11 cellular contexts compared by ENCODE assay signal in genomic region chr10:31618541-31619291, GRCh38.
DNase-seq lines count a peak whose midpoint lies in the region; ATAC-seq and TF ChIP-seq lines count a peak whose summit lies in the region.
"Had no signal": no experiment of that assay in that cellular context is flagged by ENCODE, and none has a peak within 500 bp of the region (broad histone marks: within the 10 kb centered on the region; RNA-seq: fewer than 3 reads in every experiment).

No MANE protein-coding gene starts in this region.

- H2BK5ac ChIP-seq in mesenchymal stem cell (ENCODE audit: low read depth, low read length, poor library complexity, severe bottlenecking) = no peak overlapping the region

- WGBS in mesenchymal stem cell = 63% methylated on average over 17 of the region's 17 CpGs

- H2BK15ac ChIP-seq in mesenchymal stem cell (ENCODE audit: low read depth, poor library complexity, severe bottlenecking) = no peak overlapping the region

- H3K4ac ChIP-seq in mesenchymal stem cell (ENCODE audit: low read depth in 1 of 2, low read length in 2 of 2) = no peak overlapping the region

- H2BK12ac ChIP-seq in mesenchymal stem cell (ENCODE audit: low read length in 2 of 2) = peak overlapping the region; percentile 72 to 75

- H3K18ac ChIP-seq in mesenchymal stem cell (ENCODE audit: low read depth in 1 of 2, low read length in 2 of 2) = no peak overlapping the region

- H3K36me3 ChIP-seq in mesenchymal stem cell (ENCODE audit: control insufficient read depth in 1 of 2, insufficient read depth in 2 of 2, low read depth in 1 of 2, low read length in 2 of 2) (peaks cover 0 to 4% of the 10 kb centered on the region in 2 experiments), tibial artery (no peaks in the 10 kb centered on the region)

- H3K79me1 ChIP-seq in mesenchymal stem cell (replicated peaks; ENCODE audit: low read length, poor library complexity, severe bottlenecking) = no peaks in the 10 kb centered on the region

- H4K91ac ChIP-seq in mesenchymal stem cell (ENCODE audit: low read length) = no peak overlapping the region

- H3K14ac ChIP-seq in mesenchymal stem cell (ENCODE audit: low read length in 2 of 2) = peak overlapping the region in 1 of 2 experiments; percentile 91

- H3K9me3 ChIP-seq in mesenchymal stem cell (ENCODE audit: control insufficient read depth, low read length) = no peaks in the 10 kb centered on the region
- no peaks in the 10 kb centered on the region for H3K9me3 ChIP-seq in tibial artery

- DNase-seq in HCEC 1CT = peak; percentile 42
- DNase-seq in mesenchymal stem cell = peak; percentile 66
- DNase-seq in tibial artery = peak; percentile 55 to 81
- DNase-seq in stimulated activated CD4-positive, alpha-beta T cell treated with anti-CD3 and anti-CD28 coated beads, Interleukin-2, amount 100 ng/mL, for 48 hours = no peak
- DNase-seq: activated naive CD4-positive, alpha-beta T cell treated with anti-CD3 and anti-CD28 coated beads for 36 hours; effector CD4-positive, alpha-beta T cell; KG1; NCI-H2081 treated with DMSO at 0.1 percent for 48 hours had no signal

- no peak overlapping the region for H2AFZ ChIP-seq in mesenchymal stem cell (ENCODE audit: low read depth, low read length)

- intact Hi-C loops in tibial artery (cut with DNase I; ENCODE audit: low total_unique reads) = no loop called here

- peaks cover 7% of the 10 kb centered on the region for H3K4me1 ChIP-seq in mesenchymal stem cell (ENCODE audit: control insufficient read depth, insufficient read depth, low read depth, low read length)
- peaks cover 0 to 44% (median 27%) of the 10 kb centered on the region in 4 donors for H3K4me1 ChIP-seq in tibial artery

- H3K23ac ChIP-seq in mesenchymal stem cell (ENCODE audit: low read length in 2 of 2) = no peak overlapping the region

- H3K4me3 ChIP-seq in mesenchymal stem cell (ENCODE audit: insufficient read depth in 1 of 2, low read depth in 1 of 2, low read length in 2 of 2) = peak overlapping the region in 1 of 2 experiments; percentile 27
- H3K4me3 ChIP-seq in tibial artery = no peak overlapping the region

- TF ChIP-seq CTCF in tibial artery (IDR thresholded peaks at IDR 0.05) = no peak

- peak overlapping the region; percentile 25 for H4K8ac ChIP-seq in mesenchymal stem cell (ENCODE audit: low read length)

- no peak overlapping the region for H2AK5ac ChIP-seq in mesenchymal stem cell (ENCODE audit: low read length, severe bottlenecking)

- H3K4me2 ChIP-seq in mesenchymal stem cell (ENCODE audit: low read length, poor library complexity, severe bottlenecking) = no peak overlapping the region

- ATAC-seq in esophagus mucosa = peak; percentile 32
- ATAC-seq in GM19395 (IDR thresholded peaks at IDR 0.05; ENCODE audit: unreplicated experiment) = no peak
- ATAC-seq in HG03045 (IDR thresholded peaks at IDR 0.05; ENCODE audit: unreplicated experiment) = no peak

- H3K27ac ChIP-seq in mesenchymal stem cell (ENCODE audit: low read length, poor library complexity, severe bottlenecking) (no peak overlapping the region), tibial artery (peak overlapping the region; percentile 14 to 25)

- peak overlapping the region; percentile 62 for H3K9ac ChIP-seq in mesenchymal stem cell (ENCODE audit: low read length)

- H2BK120ac ChIP-seq in mesenchymal stem cell (ENCODE audit: low read depth, low read length) = no peak overlapping the region

- no peaks in the 10 kb centered on the region for H3K27me3 ChIP-seq in mesenchymal stem cell (ENCODE audit: control insufficient read depth in 1 of 2, insufficient read depth in 1 of 2, low read length in 2 of 2)
- H3K27me3 ChIP-seq in tibial artery = no peaks in the 10 kb centered on the region

Comparison
In these comparisons a context has a peak if more than half of its experiments do, and no peak if none do; other contexts are left out.
1. DNase-seq: peak in HCEC 1CT (single experiment), mesenchymal stem cell (single experiment) and tibial artery (2 of 2); none in stimulated activated CD4-positive, alpha-beta T cell treated with anti-CD3 and anti-CD28 coated beads, Interleukin-2, amount 100 ng/mL, for 48 hours (0 of 2).